In genomic region chr1:6727535-6727934, GRCh38 we compare ENCODE assay signal across 8 cellular contexts. TPM values are rescaled to one million over a fixed set of nuclear protein-coding genes. Genes with fewer than 3 reads are reported as not detected.
A peak's percentile ranks its signal among the peaks of the same experiment; 100 is the strongest.
DNase-seq lines count a peak whose midpoint lies in the region; ATAC-seq lines count a peak whose summit lies in the region.

No MANE protein-coding gene starts in this region.

- H3K27me3 Mint-ChIP-seq in activated CD4-positive, alpha-beta T cell treated with anti-CD3 and anti-CD28 coated beads for 36 hours, result peaks cover 7% of the 10 kb centered on the region

- ATAC-seq in activated CD4-positive, alpha-beta T cell treated with anti-CD3 and anti-CD28 coated beads for 36 hours, result peak; percentile 75
- ATAC-seq in GM18867 (IDR thresholded peaks at IDR 0.05; ENCODE audit: unreplicated experiment), result no peak

- intact Hi-C loops in activated CD4-positive, alpha-beta T cell treated with anti-CD3 and anti-CD28 coated beads for 36 hours (cut with DNase I, micrococcal nuclease), result loop anchor here (1.0 kb wide), 1 partner anchor 163 kb away; no protein-coding TSS in a partner anchor

- H3K9me3 Mint-ChIP-seq in activated CD4-positive, alpha-beta T cell treated with anti-CD3 and anti-CD28 coated beads for 36 hours (ENCODE audit: low read depth), result no peaks in the 10 kb centered on the region

- peak; percentile 67 for DNase-seq in SIG-M5 treated with dmso at 0.1 percent for 504 hours (lab: John Stamatoyannopoulos, UW; ENCODE audit: unreplicated experiment)
- DNase-seq in SIG-M5 (lab: John Stamatoyannopoulos, UW), result no peak
- peak; percentile 48 for DNase-seq in NCI-H2196 (lab: John Stamatoyannopoulos, UW; ENCODE audit: unreplicated experiment)
- DNase-seq in activated CD4-positive, alpha-beta T cell treated with anti-CD3 and anti-CD28 coated beads for 36 hours, result peak; percentile 81
- peak; percentile 41 for DNase-seq in effector CD4-positive, alpha-beta T cell
- DNase-seq in midbrain (lab: John Stamatoyannopoulos, UW), result peak; percentile 49
- peak; percentile 40 for DNase-seq in stimulated activated naive CD4-positive, alpha-beta T cell treated with Interleukin-2 at 50 U/mL for 16 hours (lab: John Stamatoyannopoulos, UW)

- H3K4me1 Mint-ChIP-seq in activated CD4-positive, alpha-beta T cell treated with anti-CD3 and anti-CD28 coated beads for 36 hours, result no peaks in the 10 kb centered on the region

- no peak overlapping the region for H3K4me3 Mint-ChIP-seq in activated CD4-positive, alpha-beta T cell treated with anti-CD3 and anti-CD28 coated beads for 36 hours

- POLR2A ChIA-PET in activated CD4-positive, alpha-beta T cell treated with anti-CD3 and anti-CD28 coated beads for 36 hours (lab: Charles Lee), result no interaction called here

- no peak overlapping the region for H3K27ac Mint-ChIP-seq in activated CD4-positive, alpha-beta T cell treated with anti-CD3 and anti-CD28 coated beads for 36 hours

- CTCF ChIA-PET in activated CD4-positive, alpha-beta T cell treated with anti-CD3 and anti-CD28 coated beads for 36 hours (lab: Charles Lee), result interaction anchor here (0.7 to 0.9 kb wide), 2 partner anchors 9 to 162 kb away, joined by 3 read pairs; no protein-coding TSS in a partner anchor

- no peaks in the 10 kb centered on the region for H3K36me3 Mint-ChIP-seq in activated CD4-positive, alpha-beta T cell treated with anti-CD3 and anti-CD28 coated beads for 36 hours (ENCODE audit: low read depth)

RNA-seq across cellular contexts. Expression of gene DNAJC11, which starts 25.9 kb away (rescaled TPM):
- 10 to 100 TPM; 53.2 to 62.0 TPM for total RNA-seq in activated CD4-positive, alpha-beta T cell treated with anti-CD3 and anti-CD28 coated beads for 36 hours

RNA-seq across cellular contexts. Expression of gene CAMTA1, which starts 57.7 kb away (rescaled TPM):
- 10 to 100 TPM; 62.3 to 76.7 TPM for total RNA-seq in activated CD4-positive, alpha-beta T cell treated with anti-CD3 and anti-CD28 coated beads for 36 hours
